In genomic region chr5:156474251-156474650, GRCh38 we compare ENCODE assay signal across 12 cellular contexts.
A peak's percentile ranks its signal among the peaks of the same experiment; 100 is the strongest.
DNase-seq lines count a peak whose midpoint lies in the region; ATAC-seq and TF ChIP-seq lines count a peak whose summit lies in the region.
"Had no signal": no experiment of that assay in that cellular context is flagged by ENCODE, and none has a peak within 500 bp of the region (broad histone marks: within the 10 kb centered on the region; RNA-seq: fewer than 3 reads in every experiment).

No MANE protein-coding gene starts in this region.

- H3K36me3 ChIP-seq in colonic mucosa, result no peaks in the 10 kb centered on the region
- no peaks in the 10 kb centered on the region for H3K36me3 ChIP-seq in lower lobe of right lung
- no peaks in the 10 kb centered on the region for H3K36me3 ChIP-seq in stomach smooth muscle (ENCODE audit: control insufficient read depth in 2 of 2, insufficient read depth in 2 of 2, low read length in 2 of 2)

- DNase-seq in NCI-H1092 treated with DMSO at 0.1 percent for 48 hours (lab: John Stamatoyannopoulos, UW) (peak; percentile 26), colonic mucosa (peak; percentile 21), lower lobe of right lung (no peak), sciatic nerve (ENCODE audit: low spot score) (no peak)
- DNase-seq: activated CD4-positive, CD25-positive, alpha-beta regulatory T cell treated with anti-CD3 and anti-CD28 coated beads, Interleukin-2, amount 50 U/mL, for 72 hours; activated naive CD8-positive, alpha-beta T cell treated with anti-CD3 and anti-CD28 coated beads, Interleukin-2, amount 50 U/mL, for 24 hours; foreskin melanocyte; GOT3 had no signal

- intact Hi-C loops in colonic mucosa (cut with DNase I) (no loop called here), lower lobe of right lung (cut with DNase I) (no loop called here), sciatic nerve (cut with DNase I) (no loop called here)

- H3K4me3 ChIP-seq in colonic mucosa (no peak overlapping the region), lower lobe of right lung (no peak overlapping the region), stomach smooth muscle (ENCODE audit: low read length in 2 of 2) (no peak overlapping the region)

- H3K27me3 ChIP-seq in colonic mucosa (no peaks in the 10 kb centered on the region), lower lobe of right lung (ENCODE audit: low read depth) (no peaks in the 10 kb centered on the region), stomach smooth muscle (ENCODE audit: control insufficient read depth in 1 of 2, insufficient read depth in 2 of 2, low read length in 2 of 2) (no peaks in the 10 kb centered on the region)

- ATAC-seq in lower lobe of right lung (peak; percentile 48 to 52), GM18909 (IDR thresholded peaks at IDR 0.05; ENCODE audit: poor library complexity, unreplicated experiment) (no peak), sciatic nerve (no peak), HG02623 (IDR thresholded peaks at IDR 0.05; ENCODE audit: unreplicated experiment) (no peak), HG02852 (IDR thresholded peaks at IDR 0.05; ENCODE audit: unreplicated experiment) (no peak)
- ATAC-seq: activated naive CD8-positive, alpha-beta T cell treated with anti-CD3 and anti-CD28 coated beads, Interleukin-2, amount 50 U/mL, for 24 hours had no signal

- H3K4me1 ChIP-seq in colonic mucosa (no peaks in the 10 kb centered on the region), lower lobe of right lung (no peaks in the 10 kb centered on the region), stomach smooth muscle (ENCODE audit: control insufficient read depth, insufficient read depth, low read length) (peaks cover 22% of the 10 kb centered on the region)

- H3K9me3 ChIP-seq in colonic mucosa (no peaks in the 10 kb centered on the region), lower lobe of right lung (no peaks in the 10 kb centered on the region), stomach smooth muscle (ENCODE audit: control insufficient read depth in 2 of 2, low read length in 2 of 2) (no peaks in the 10 kb centered on the region)

- no peak for TF ChIP-seq CTCF in colonic mucosa (IDR thresholded peaks at IDR 0.05)
- no peak for TF ChIP-seq CTCF in lower lobe of right lung (IDR thresholded peaks at IDR 0.05)

- peak overlapping the region; percentile 14 for H3K27ac ChIP-seq in colonic mucosa
- no peak overlapping the region for H3K27ac ChIP-seq in lower lobe of right lung
- H3K27ac ChIP-seq in stomach smooth muscle (ENCODE audit: low read length), result peak overlapping the region; percentile 42

- no peak overlapping the region for H3K9ac ChIP-seq in colonic mucosa (ENCODE audit: low read depth in 2 of 2, low read length in 2 of 2)
- H3K9ac ChIP-seq in stomach smooth muscle (ENCODE audit: low read length in 2 of 2), result no peak overlapping the region

Comparison
In these comparisons a context has a peak if more than half of its experiments do, and no peak if none do; other contexts are left out.
1. DNase-seq: peak in NCI-H1092 treated with DMSO at 0.1 percent for 48 hours (single experiment) and colonic mucosa (single experiment); none in lower lobe of right lung (single experiment) and sciatic nerve (single experiment).
2. ATAC-seq: peak in lower lobe of right lung (2 of 2); none in GM18909 (single experiment), sciatic nerve (single experiment), HG02623 (single experiment) and HG02852 (single experiment).